11 cellular contexts compared by ENCODE assay signal in the genomic region with DNA sequence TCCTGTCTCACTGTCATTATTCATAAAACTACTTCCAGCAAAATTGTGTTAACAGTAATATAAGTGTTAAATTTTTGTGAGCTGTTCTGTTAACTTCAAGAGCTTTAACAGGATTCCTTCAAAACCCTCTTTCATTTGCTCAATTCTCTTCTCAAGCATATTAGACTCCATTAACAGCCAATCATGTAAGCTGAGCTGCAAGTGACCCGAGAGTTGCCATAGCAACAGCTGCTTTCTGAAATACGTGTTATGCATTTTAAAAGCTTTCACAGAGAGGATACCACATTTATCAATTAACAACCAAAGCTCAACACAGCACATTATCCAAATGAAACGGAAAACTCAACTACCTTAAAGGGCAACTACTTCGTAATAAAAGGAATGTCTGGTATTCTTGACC.
DNase-seq lines count a peak whose midpoint lies in the region; ATAC-seq, FAIRE-seq and TF ChIP-seq lines count a peak whose summit lies in the region.
"Had no signal": no experiment of that assay in that cellular context is flagged by ENCODE, and none has a peak within 500 bp of the region (broad histone marks: within the 10 kb centered on the region; RNA-seq: fewer than 3 reads in every experiment).

No MANE protein-coding gene starts in this region.

- H3K9ac ChIP-seq in astrocyte (ENCODE audit: low read length) = no peak overlapping the region

- H4K20me1 ChIP-seq in astrocyte (ENCODE audit: insufficient read depth, low read length) = peaks cover 62% of the 10 kb centered on the region

- H3K36me3 ChIP-seq in astrocyte (ENCODE audit: insufficient read depth, low read length) (no peaks in the 10 kb centered on the region), uterus (no peaks in the 10 kb centered on the region)

- H3K27me3 Mint-ChIP-seq in astrocyte (ENCODE audit: low read depth, unreplicated experiment) = no peaks in the 10 kb centered on the region
- no peaks in the 10 kb centered on the region for H3K27me3 Mint-ChIP-seq in stimulated activated naive CD8-positive, alpha-beta T cell treated with anti-CD3 and anti-CD28 coated beads, Interleukin-15, amount 100 ng/mL, for 72 hours
- H3K27me3 Mint-ChIP-seq: CD4-positive, CD25-positive, alpha-beta regulatory T cell had no signal

- H3K9me3 Mint-ChIP-seq in astrocyte (ENCODE audit: unreplicated experiment) = peaks cover 4% of the 10 kb centered on the region
- peaks cover 6 to 9% of the 10 kb centered on the region in 2 donors for H3K9me3 Mint-ChIP-seq in stimulated activated naive CD8-positive, alpha-beta T cell treated with anti-CD3 and anti-CD28 coated beads, Interleukin-15, amount 100 ng/mL, for 72 hours

- H3K27ac ChIP-seq in A549 (no peak overlapping the region), astrocyte (ENCODE audit: low read depth, low read length) (no peak overlapping the region), uterus (no peak overlapping the region)

- H3K4me3 Mint-ChIP-seq in astrocyte (ENCODE audit: unreplicated experiment) = no peak overlapping the region
- H3K4me3 Mint-ChIP-seq in stimulated activated naive CD8-positive, alpha-beta T cell treated with anti-CD3 and anti-CD28 coated beads, Interleukin-15, amount 100 ng/mL, for 72 hours = no peak overlapping the region
- H3K4me3 Mint-ChIP-seq: CD4-positive, CD25-positive, alpha-beta regulatory T cell had no signal

- H3K79me2 ChIP-seq in astrocyte (ENCODE audit: insufficient read depth, low read length) = peaks cover 96% of the 10 kb centered on the region

- TF ChIP-seq POLR2A in A549 (IDR thresholded peaks at IDR 0.05; ENCODE audit: low read length) (no peak), uterus (IDR thresholded peaks at IDR 0.05) (no peak)

- no peak overlapping the region for H3K4me2 ChIP-seq in A549
- peak overlapping the region; percentile 40 for H3K4me2 ChIP-seq in astrocyte (ENCODE audit: low read length)

- ATAC-seq in A549 (no peak), GM21619 (IDR thresholded peaks at IDR 0.05; ENCODE audit: unreplicated experiment) (no peak)
- no peak for ATAC-seq in stimulated activated naive CD8-positive, alpha-beta T cell treated with anti-CD3 and anti-CD28 coated beads, Interleukin-15, amount 100 ng/mL, for 72 hours
- ATAC-seq: left colon had no signal

- no peak for TF ChIP-seq RAD21 in A549 (conservative IDR thresholded peaks at IDR 0.05 in 1 of 2, IDR thresholded peaks at IDR 0.05 in 1 of 2)

- intact Hi-C loops in uterus (cut with DNase I; ENCODE audit: low total_unique reads) = no loop called here

- H3K27me3 ChIP-seq in astrocyte (ENCODE audit: insufficient read depth, low read length) = no peaks in the 10 kb centered on the region
- no peaks in the 10 kb centered on the region for H3K27me3 ChIP-seq in uterus

- H3K4me1 Mint-ChIP-seq in astrocyte (ENCODE audit: low read depth, unreplicated experiment) = peaks cover 5% of the 10 kb centered on the region
- H3K4me1 Mint-ChIP-seq in stimulated activated naive CD8-positive, alpha-beta T cell treated with anti-CD3 and anti-CD28 coated beads, Interleukin-15, amount 100 ng/mL, for 72 hours = peaks cover 21% of the 10 kb centered on the region

- H3K4me1 ChIP-seq in A549 = peaks cover 6% of the 10 kb centered on the region; the same call in 1 of the 3 replicates
- peaks cover 7% of the 10 kb centered on the region for H3K4me1 ChIP-seq in astrocyte (ENCODE audit: insufficient read depth, low read length)
- no peaks in the 10 kb centered on the region for H3K4me1 ChIP-seq in uterus

- no peak for TF ChIP-seq EP300 in A549 (IDR thresholded peaks at IDR 0.05)

- FAIRE-seq in A549 (lab: Jason Lieb, UNC) (no peak), astrocyte (lab: Jason Lieb, UNC) (peak; percentile 74)

- no peak overlapping the region for H3K27ac Mint-ChIP-seq in astrocyte (ENCODE audit: unreplicated experiment)
- no peak overlapping the region for H3K27ac Mint-ChIP-seq in stimulated activated naive CD8-positive, alpha-beta T cell treated with anti-CD3 and anti-CD28 coated beads, Interleukin-15, amount 100 ng/mL, for 72 hours
- H3K27ac Mint-ChIP-seq: CD4-positive, CD25-positive, alpha-beta regulatory T cell had no signal

- H3K36me3 Mint-ChIP-seq in astrocyte (ENCODE audit: low read depth, unreplicated experiment) = peaks cover 5% of the 10 kb centered on the region

- H3K9me3 ChIP-seq in A549 (peaks cover 6% of the 10 kb centered on the region; the same call in 1 of the 3 replicates), astrocyte (ENCODE audit: insufficient read depth, low read depth, low read length) (no peaks in the 10 kb centered on the region), uterus (no peaks in the 10 kb centered on the region)

- DNase-seq in A549 (ENCODE audit: low read depth in 1 of 2, low spot score in 1 of 2) (peak in 1 of 2 experiments; percentile 10), LHCN-M2 (ENCODE audit: low read depth) (peak; percentile 47), astrocyte (ENCODE audit: low read depth) (peak; percentile 94), iris pigment epithelial cell (ENCODE audit: low read depth) (peak; percentile 84), uterus (no peak)
- no peak for DNase-seq in stimulated activated naive CD8-positive, alpha-beta T cell treated with anti-CD3 and anti-CD28 coated beads, Interleukin-15, amount 100 ng/mL, for 72 hours
- DNase-seq in effector CD4-positive, alpha-beta T cell = no peak
- DNase-seq: left colon, MV-4-11 had no signal

- POLR2A ChIA-PET in A549 (lab: Yijun Ruan, JAX) = no interaction called here

- no peak overlapping the region for H2AFZ ChIP-seq in astrocyte (ENCODE audit: low read depth, low read length)

- CTCF ChIA-PET in A549 (lab: Yijun Ruan, JAX) = interaction anchor here (1.1 kb wide), 1 partner anchor 93 kb away, joined by 3 read pairs; a partner anchor contains a TSS

- WGBS in A549 (ENCODE audit: missing lambda C conversion rate) = 85% methylated on average over 4 of the region's 4 CpGs

- TF ChIP-seq CTCF in A549 (IDR thresholded peaks at IDR 0.05) = no peak
- TF ChIP-seq CTCF in astrocyte (IDR thresholded peaks at IDR 0.05; ENCODE audit: insufficient read depth, low read depth, low read length) = no peak
- no peak for TF ChIP-seq CTCF in uterus (IDR thresholded peaks at IDR 0.05)

- H3K4me3 ChIP-seq in A549 = no peak overlapping the region
- no peak overlapping the region for H3K4me3 ChIP-seq in astrocyte (ENCODE audit: insufficient read depth, low read depth, low read length)
- no peak overlapping the region for H3K4me3 ChIP-seq in uterus

TF ChIP-seq in A549, 52 proteins besides CTCF, POLR2A, EP300 and RAD21:
- TF ChIP-seq, protein P1, sequence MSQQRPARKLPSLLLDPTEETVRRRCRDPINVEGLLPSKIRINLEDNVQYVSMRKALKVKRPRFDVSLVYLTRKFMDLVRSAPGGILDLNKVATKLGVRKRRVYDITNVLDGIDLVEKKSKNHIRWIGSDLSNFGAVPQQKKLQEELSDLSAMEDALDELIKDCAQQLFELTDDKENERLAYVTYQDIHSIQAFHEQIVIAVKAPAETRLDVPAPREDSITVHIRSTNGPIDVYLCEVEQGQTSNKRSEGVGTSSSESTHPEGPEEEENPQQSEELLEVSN (IDR thresholded peaks at IDR 0.05; ENCODE audit: borderline replicate concordance, low read depth) = no peak
- TF ChIP-seq, protein P2, sequence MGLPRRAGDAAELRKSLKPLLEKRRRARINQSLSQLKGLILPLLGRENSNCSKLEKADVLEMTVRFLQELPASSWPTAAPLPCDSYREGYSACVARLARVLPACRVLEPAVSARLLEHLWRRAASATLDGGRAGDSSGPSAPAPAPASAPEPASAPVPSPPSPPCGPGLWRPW (IDR thresholded peaks at IDR 0.05) = no peak
- TF ChIP-seq RFX5 (IDR thresholded peaks at IDR 0.05) (peak; percentile 89), JUNB (IDR thresholded peaks at IDR 0.05) (no peak)

Comparison
In these comparisons a context has a peak if more than half of its experiments do, and no peak if none do; other contexts are left out.
1. DNase-seq: peak in LHCN-M2 (single experiment), astrocyte (single experiment) and iris pigment epithelial cell (single experiment); none in uterus (0 of 2), stimulated activated naive CD8-positive, alpha-beta T cell treated with anti-CD3 and anti-CD28 coated beads, Interleukin-15, amount 100 ng/mL, for 72 hours (0 of 2) and effector CD4-positive, alpha-beta T cell (single experiment).